Comparison of ENCODE assay signal across 38 cellular contexts in the genomic region with DNA sequence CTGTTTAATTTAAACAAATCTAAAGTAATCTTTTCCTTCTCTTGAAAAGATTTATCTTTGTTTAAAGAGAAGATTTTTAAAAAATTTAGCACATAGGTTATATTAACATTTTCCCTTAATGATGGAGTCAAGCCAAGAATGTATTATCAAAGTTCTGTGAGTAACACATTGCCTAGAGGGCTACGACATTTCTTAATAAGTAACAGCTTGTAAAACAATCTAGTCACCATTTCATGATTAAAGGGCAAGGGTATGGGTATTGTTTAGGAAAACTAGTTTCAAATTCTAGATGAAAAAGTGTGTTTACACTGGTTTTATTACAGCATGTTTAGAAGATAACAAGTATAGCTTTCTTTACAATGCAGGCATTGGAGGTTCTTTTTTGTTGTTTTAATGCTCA. TPM values are rescaled to one million over a fixed set of nuclear protein-coding genes. Genes with fewer than 3 reads are reported as not detected.
DNase-seq lines count a peak whose midpoint lies in the region; ATAC-seq, FAIRE-seq and TF ChIP-seq lines count a peak whose summit lies in the region.
"Had no signal": no experiment of that assay in that cellular context is flagged by ENCODE, and none has a peak within 500 bp of the region (broad histone marks: within the 10 kb centered on the region; RNA-seq: fewer than 3 reads in every experiment).

No MANE protein-coding gene starts in this region.

- intact Hi-C loops in body of pancreas (cut with DNase I) (no loop called here), left ventricle myocardium superior (cut with micrococcal nuclease) (no loop called here)

- H3K4me1 ChIP-seq in body of pancreas (peaks cover 13% of the 10 kb centered on the region), gastroesophageal sphincter (no peaks in the 10 kb centered on the region)
- H3K4me1 ChIP-seq: heart left ventricle had no signal

- no peaks in the 10 kb centered on the region for H3K9me3 ChIP-seq in body of pancreas
- no peaks in the 10 kb centered on the region for H3K9me3 ChIP-seq in gastroesophageal sphincter
- H3K9me3 ChIP-seq: heart left ventricle, ovary had no signal

- H3K36me3 ChIP-seq in body of pancreas (replicated peaks in 1 of 2; ENCODE audit: insufficient read depth in 1 of 2, low read depth in 2 of 2) (no peaks in the 10 kb centered on the region), gastroesophageal sphincter (no peaks in the 10 kb centered on the region)
- H3K36me3 ChIP-seq: heart left ventricle, ovary, WERI-Rb-1 had no signal

- TF ChIP-seq EP300 in gastroesophageal sphincter (IDR thresholded peaks at IDR 0.05), result no peak

- peak; percentile 39 for FAIRE-seq in A204.1 (lab: Jason Lieb, UNC)
- peak; percentile 74 for FAIRE-seq in islet of Langerhans (lab: Jason Lieb, UNC)
- FAIRE-seq: colon, GM19239, HepG2 had no signal

- ATAC-seq in body of pancreas (peak; percentile 60), left ventricle myocardium superior (no peak), gastroesophageal sphincter (no peak)
- ATAC-seq: heart left ventricle; HepG2; stimulated activated memory B cell treated with anti-CD40 and anti-IgM and Interleukin-4, amounts not matched to agents 10 μg/mL and 1 μg/mL and 100 μg/mL, for 72 hours; T-cell had no signal

- TF ChIP-seq CTCF in body of pancreas (IDR thresholded peaks at IDR 0.05) (no peak), gastroesophageal sphincter (IDR thresholded peaks at IDR 0.05) (no peak)

- TF ChIP-seq POLR2A in body of pancreas (IDR thresholded peaks at IDR 0.05) (no peak), gastroesophageal sphincter (IDR thresholded peaks at IDR 0.05) (no peak)

- DNase-seq in HPDE6-E6E7 (ENCODE audit: extremely low spot score) (peak; percentile 25), body of pancreas (no peak), NCI-H345 treated with DMSO at 0.1 percent for 48 hours (lab: John Stamatoyannopoulos, UW; ENCODE audit: unreplicated experiment) (no peak), NCI-H1417 (lab: John Stamatoyannopoulos, UW) (no peak), left ventricle myocardium superior (no peak)
- DNase-seq: 8988T; activated CD4-positive, alpha-beta T cell treated with anti-CD3 and anti-CD28 coated beads for 4 hours; activated CD8-positive, alpha-beta memory T cell treated with anti-CD3 and anti-CD28 coated beads for 24 hours; activated naive CD4-positive, alpha-beta T cell treated with anti-CD3 and anti-CD28 coated beads, Interleukin-2, amount 50 U/mL, for 16 hours; activated T-cell treated with anti-CD3 and anti-CD28 coated beads for 4 hours; AML-193; amniotic stem cell; Calu3; CD4-positive, CD25-positive, alpha-beta regulatory T cell; DMS79 treated with DMSO at 0.1 percent for 48 hours; effector CD4-positive, alpha-beta T cell; H7; heart left ventricle; Karpas-422; NCI-H2107; NCI-H446 treated with DMSO at 0.1 percent for 48 hours; NCI-H774; ovary; retina; RPMI8226; T-cell; WERI-Rb-1 had no signal

- no peaks in the 10 kb centered on the region for H3K27me3 ChIP-seq in body of pancreas
- H3K27me3 ChIP-seq in gastroesophageal sphincter, result no peaks in the 10 kb centered on the region
- H3K27me3 ChIP-seq: ovary had no signal

- 17 to 20% methylated on average over 1 of the region's 1 CpG for WGBS in body of pancreas, 2 donors
- WGBS in gastroesophageal sphincter (ENCODE audit: low coverage in 1 of 2), 2 donors, result 38 to 88% methylated on average over 1 of the region's 1 CpG

- H3K27ac ChIP-seq in body of pancreas, result no peak overlapping the region
- H3K27ac ChIP-seq in gastroesophageal sphincter, result no peak overlapping the region
- H3K27ac ChIP-seq: heart left ventricle, ovary, WERI-Rb-1 had no signal

- H3K4me3 ChIP-seq in body of pancreas (no peak overlapping the region), gastroesophageal sphincter (no peak overlapping the region)
- H3K4me3 ChIP-seq: heart left ventricle, ovary had no signal

RNA-seq across cellular contexts. Expression of a gene that starts 28.6 kb away (rescaled TPM):
- total RNA-seq in body of pancreas, result 1 to 10 TPM in 1 of 2 donors, under 1 TPM in 1; 0.26 to 2.0 TPM
- total RNA-seq in left ventricle myocardium superior, result 0.22 TPM
- total RNA-seq in gastroesophageal sphincter, result under 1 TPM in 2 of 4 donors, not detected in 2; 0.23 to 0.82 TPM
- total RNA-seq: activated T-helper 2 cell treated with anti-CD3 and anti-CD28 coated beads, Interferon-gamma antibody, Interleukin-2, Interleukin-4, amounts not matched to agents 10 μg/mL and 5 μg/mL and 100 μg/mL, durations not matched to agents 14 hours and 24 hours and 36 hours; Calu3; CD4-positive, CD25-positive, alpha-beta regulatory T cell; H7; HepG2; kidney epithelial cell; lung microvascular endothelial cell; ovary; subcutaneous adipose tissue had no signal
